In the genomic region with DNA sequence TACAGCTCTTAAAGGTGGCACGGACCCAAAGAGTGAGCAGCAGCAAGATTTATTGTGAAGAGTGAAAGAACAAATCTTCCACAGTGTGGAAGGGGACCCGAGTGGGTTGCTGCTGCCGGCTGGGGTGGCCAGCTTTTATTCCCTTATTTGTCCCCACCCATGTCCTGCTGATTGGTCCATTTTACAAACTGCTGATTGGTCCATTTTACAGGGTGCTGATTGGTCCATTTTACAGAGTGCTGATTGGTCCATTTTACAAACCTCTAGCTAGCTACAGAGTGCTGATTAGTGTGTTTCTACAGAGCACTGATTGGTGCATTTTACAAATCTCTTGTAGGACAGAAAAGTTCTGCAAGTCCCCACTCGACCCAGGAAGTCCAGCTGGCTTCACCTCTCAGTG, we compare ENCODE assay signal across 2 cellular contexts. TPM values are rescaled to one million over a fixed set of nuclear protein-coding genes. Genes with fewer than 3 reads are reported as not detected.
"Had no signal": no experiment of that assay in that cellular context is flagged by ENCODE, and none has a peak within 500 bp of the region (broad histone marks: within the 10 kb centered on the region; RNA-seq: fewer than 3 reads in every experiment).

No MANE protein-coding gene starts in this region.

RNA-seq across cellular contexts. Expression of a gene that starts 39.6 kb away (rescaled TPM):
- total RNA-seq: OCI-LY7, Right ventricle myocardium inferior had no signal
